8 cellular contexts compared by ENCODE assay signal in the genomic region with DNA sequence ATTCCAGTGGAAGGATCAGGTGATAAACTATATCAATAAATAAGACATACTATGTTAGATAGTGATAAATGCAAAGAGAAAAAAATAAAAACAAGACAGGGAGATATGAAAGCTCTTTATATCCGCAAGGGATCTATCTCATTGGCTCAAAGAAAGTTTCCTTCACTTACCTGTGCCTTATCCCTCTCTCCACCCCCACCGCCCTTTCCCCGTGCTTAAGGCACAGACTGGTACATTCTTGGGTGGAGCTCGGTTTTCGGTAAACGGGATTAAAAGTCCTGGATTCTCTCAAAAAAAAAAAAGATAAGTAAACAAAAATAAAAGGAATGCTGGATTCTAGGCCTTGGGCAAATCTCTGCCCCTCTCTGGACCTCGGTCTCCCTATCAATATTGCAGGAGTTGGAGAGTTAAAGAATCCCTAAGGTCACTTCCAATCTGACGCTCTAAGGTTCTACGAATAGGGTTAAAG. TPM values are rescaled to one million over a fixed set of nuclear protein-coding genes. Genes with fewer than 3 reads are reported as not detected.
DNase-seq lines count a peak whose midpoint lies in the region; ATAC-seq, FAIRE-seq and TF ChIP-seq lines count a peak whose summit lies in the region.

No MANE protein-coding gene starts in this region.

- no peak overlapping the region for H2BK5ac ChIP-seq in H1 (ENCODE audit: low read depth, low read length)

- H2BK120ac ChIP-seq in H1 (replicated peaks; ENCODE audit: low read depth, low read length) = no peak overlapping the region

- H3K4me3 Mint-ChIP-seq in CD8-positive, alpha-beta T cell = peak overlapping the region; percentile 95
- H3K4me3 Mint-ChIP-seq in osteocyte (ENCODE audit: unreplicated experiment) = peak overlapping the region; percentile 94

- no peak overlapping the region for H2AK5ac ChIP-seq in H1 (ENCODE audit: low read depth, low read length)

- no peaks in the 10 kb centered on the region for H3K27me3 ChIP-seq in CD8-positive, alpha-beta T cell (ENCODE audit: insufficient read depth, low read length)
- H3K27me3 ChIP-seq in OCI-LY1 (ENCODE audit: insufficient read depth, low read length) (no peaks in the 10 kb centered on the region), H1 (replicated peaks in 1 of 4; ENCODE audit: control insufficient read depth in 3 of 4, extremely low read depth in 1 of 4, insufficient read depth in 3 of 4, low read length in 3 of 4) (no peaks in the 10 kb centered on the region)

- no peak overlapping the region for H2BK20ac ChIP-seq in H1 (ENCODE audit: low read length)

- no peaks in the 10 kb centered on the region for H3F3A ChIP-seq in OCI-LY1 (ENCODE audit: insufficient read depth, low read length)

- H3K9me3 ChIP-seq in CD8-positive, alpha-beta T cell (ENCODE audit: low read length) = no peaks in the 10 kb centered on the region
- H3K9me3 ChIP-seq in OCI-LY1 (ENCODE audit: low read length) (no peaks in the 10 kb centered on the region), H1 (ENCODE audit: insufficient read depth in 2 of 2, low read depth in 1 of 2, low read length in 1 of 2) (no peaks in the 10 kb centered on the region)

- peaks cover 6% of the 10 kb centered on the region for H3K23me2 ChIP-seq in H1 (ENCODE audit: low read depth, low read length)

- H3K4me1 ChIP-seq in CD8-positive, alpha-beta T cell (ENCODE audit: insufficient read depth, low read length) = peaks cover 34% of the 10 kb centered on the region
- H3K4me1 ChIP-seq in OCI-LY1 (ENCODE audit: insufficient read depth, low read length, severe bottlenecking) (peaks cover 30% of the 10 kb centered on the region), H1 (replicated peaks in 1 of 4; ENCODE audit: control insufficient read depth in 3 of 4, insufficient read depth in 4 of 4, low read length in 3 of 4) (peaks cover 0 to 8% (median 5%) of the 10 kb centered on the region in 4 experiments; a peak in 4 of 7 replicates)

- H3K27me3 Mint-ChIP-seq in CD8-positive, alpha-beta T cell (ENCODE audit: low read depth) = no peaks in the 10 kb centered on the region
- H3K27me3 Mint-ChIP-seq in osteocyte (ENCODE audit: unreplicated experiment) = no peaks in the 10 kb centered on the region

- no peak for TF ChIP-seq EP300 in H1 (IDR thresholded peaks at IDR 0.05; ENCODE audit: borderline replicate concordance in 1 of 2, low read depth in 2 of 2, low read length in 2 of 2)

- 8% methylated on average over 9 of the region's 9 CpGs; no CpG with 5 or more reads in 1 of the 2 experiments for WGBS in H1 (ENCODE audit: extremely low coverage in 1 of 2, insufficient coverage in 1 of 2, insufficient read length in 1 of 2, insufficient replicate concordance in 2 of 2, low coverage in 1 of 2, low lambda C conversion rate in 2 of 2, missing lambda C conversion rate in 1 of 2), 2 experiments

- POLR2A ChIA-PET in CD8-positive, alpha-beta T cell (lab: Charles Lee) = interaction anchor here (0.5 to 2.8 kb wide), 5 partner anchors 13 to 92 kb away, joined by 3 to 13 read pairs (median 4); no protein-coding TSS in a partner anchor
- POLR2A ChIA-PET in H1 (lab: Charles Lee; ENCODE audit: partially characterized antibody) = interaction anchor here (0.6 to 1.8 kb wide), 3 partner anchors 10 to 63 kb away, joined by 3 to 6 read pairs (median 3); no protein-coding TSS in a partner anchor

- no peak overlapping the region for H3K4ac ChIP-seq in H1 (replicated peaks; ENCODE audit: insufficient read length, low read depth, low read length)

- H3K9me2 ChIP-seq in OCI-LY1 (ENCODE audit: low read depth, low read length) = no peaks in the 10 kb centered on the region

- H3K18ac ChIP-seq in H1 (ENCODE audit: extremely low read depth, low read length) = no peak overlapping the region

- H2BK12ac ChIP-seq in H1 (ENCODE audit: low read depth, low read length) = no peak overlapping the region

- peak overlapping the region; percentile 56 for H3K9ac ChIP-seq in OCI-LY1 (ENCODE audit: low read length)
- no peak overlapping the region for H3K9ac ChIP-seq in H1 (replicated peaks in 1 of 4; ENCODE audit: extremely low read depth in 1 of 4, low read depth in 3 of 4, low read length in 3 of 4)

- no peaks in the 10 kb centered on the region for H3K9me3 Mint-ChIP-seq in CD8-positive, alpha-beta T cell
- H3K9me3 Mint-ChIP-seq in osteocyte (ENCODE audit: unreplicated experiment) = no peaks in the 10 kb centered on the region

- H3K23ac ChIP-seq in H1 (ENCODE audit: insufficient read length) = no peak overlapping the region

- H3K79me2 ChIP-seq in OCI-LY1 (ENCODE audit: insufficient read depth, low read length) (peaks cover 5% of the 10 kb centered on the region; the same call in 1 of the 2 replicates), H1 (ENCODE audit: control insufficient read depth in 1 of 2, insufficient read depth in 2 of 2, low read length in 2 of 2) (peaks cover 0 to 33% of the 10 kb centered on the region in 2 experiments; a peak in 2 of 4 replicates)

- H3K36me3 ChIP-seq in CD8-positive, alpha-beta T cell (ENCODE audit: insufficient read depth, low read length) = no peaks in the 10 kb centered on the region
- H3K36me3 ChIP-seq in OCI-LY1 (ENCODE audit: insufficient read depth, low read length) = no peaks in the 10 kb centered on the region
- H3K36me3 ChIP-seq in H1 (ENCODE audit: control insufficient read depth in 2 of 4, insufficient read depth in 4 of 4, low read length in 3 of 4) = peaks cover 0 to 8% (median 1%) of the 10 kb centered on the region in 4 experiments; a peak in 4 of 8 replicates

- no peaks in the 10 kb centered on the region for H3K79me1 ChIP-seq in H1 (ENCODE audit: low read depth, low read length)

- H2BK15ac ChIP-seq in H1 (ENCODE audit: low read length) = no peak overlapping the region

- H4K20me1 ChIP-seq in OCI-LY1 (ENCODE audit: insufficient read depth, low read length) (no peaks in the 10 kb centered on the region), H1 (replicated peaks in 1 of 2; ENCODE audit: control insufficient read depth in 1 of 2, insufficient read depth in 2 of 2, low read length in 2 of 2) (peaks cover 1 to 3% of the 10 kb centered on the region in 2 experiments)

- H3K4me3 ChIP-seq in CD8-positive, alpha-beta T cell (ENCODE audit: low read depth, low read length) = peak overlapping the region; percentile 63
- H3K4me3 ChIP-seq in OCI-LY1 (ENCODE audit: low read depth, low read length, poor library complexity, severe bottlenecking) (peak overlapping the region; percentile 77), H1 (ENCODE audit: extremely low read depth in 1 of 4, insufficient read depth in 2 of 4, low read depth in 3 of 4, low read length in 4 of 4) (peak overlapping the region; percentile 66 to 90 (median 82); a peak in 7 of 8 replicates)

- no peak for TF ChIP-seq RAD21 in H1 (IDR thresholded peaks at IDR 0.05 in 1 of 2, conservative IDR thresholded peaks at IDR 0.05 in 1 of 2; ENCODE audit: low read depth in 2 of 2, low read length in 2 of 2)

- H4K5ac ChIP-seq in H1 (ENCODE audit: insufficient read length, low read depth, low read length) = no peak overlapping the region

- H3K4me2 ChIP-seq in OCI-LY1 (ENCODE audit: low read length) (peak overlapping the region; percentile 86), H1 (ENCODE audit: insufficient read depth in 1 of 2, low read depth in 2 of 2, low read length in 2 of 2) (peak overlapping the region; percentile 73 to 93)

- no peak overlapping the region for H4K91ac ChIP-seq in H1 (replicated peaks; ENCODE audit: insufficient read length, low read length)

- no peak overlapping the region for H3K56ac ChIP-seq in H1 (replicated peaks; ENCODE audit: insufficient read length, low read depth, low read length)

- H2AFZ ChIP-seq in OCI-LY1 (ENCODE audit: low read length) = no peak overlapping the region
- H2AFZ ChIP-seq in H1 (ENCODE audit: low read length) = no peak overlapping the region

- H3K27ac Mint-ChIP-seq in CD8-positive, alpha-beta T cell = peak overlapping the region; percentile 100
- H3K27ac Mint-ChIP-seq in osteocyte (ENCODE audit: unreplicated experiment) = peak overlapping the region; percentile 100

- CTCF ChIA-PET in CD8-positive, alpha-beta T cell (lab: Charles Lee) = no interaction called here
- CTCF ChIA-PET in H1 (lab: Charles Lee; ENCODE audit: partially characterized antibody) = interaction anchor here (0.5 kb wide), 1 partner anchor 252 kb away, joined by 3 read pairs; no protein-coding TSS in a partner anchor

- TF ChIP-seq CTCF in CD8-positive, alpha-beta T cell (IDR thresholded peaks at IDR 0.05) = no peak
- 0 out of 2 replicates have a peak, but pooled peaks have one; percentile 19 for TF ChIP-seq CTCF in OCI-LY1 (IDR thresholded peaks at IDR 0.05; ENCODE audit: low read length)
- TF ChIP-seq CTCF in H1 (IDR thresholded peaks at IDR 0.05; ENCODE audit: control extremely low read depth in 1 of 3, insufficient read depth in 1 of 3, low read depth in 1 of 3, low read length in 3 of 3) = no peak
- no peak for TF ChIP-seq CTCF in osteocyte (IDR thresholded peaks at IDR 0.05)

- peak overlapping the region; percentile 79 for H3K27ac ChIP-seq in CD8-positive, alpha-beta T cell (ENCODE audit: low read depth, low read length)
- H3K27ac ChIP-seq in OCI-LY1 (ENCODE audit: low read depth, low read length, poor library complexity, severe bottlenecking) (peak overlapping the region; percentile 75), H1 (ENCODE audit: low read depth, low read length) (no peak overlapping the region)

- no peak overlapping the region for H3K14ac ChIP-seq in H1 (ENCODE audit: insufficient read length)

- H3K36me3 Mint-ChIP-seq in CD8-positive, alpha-beta T cell = peaks cover 13% of the 10 kb centered on the region
- H3K36me3 Mint-ChIP-seq in osteocyte (ENCODE audit: unreplicated experiment) = peaks cover 2% of the 10 kb centered on the region

- no peak for TF ChIP-seq POLR2A in H1 (IDR thresholded peaks at IDR 0.05; ENCODE audit: control extremely low read depth in 1 of 2, low read depth in 2 of 2, low read length in 2 of 2)

- H4K8ac ChIP-seq in H1 (ENCODE audit: extremely low read depth, insufficient read depth, low read length) = no peak overlapping the region

- DNase-seq in CD8-positive, alpha-beta T cell = peak in 1 of 7 experiments; percentile 35
- DNase-seq in H1 (ENCODE audit: low read depth in 1 of 2, low spot score in 2 of 2) (no peak), osteocyte (ENCODE audit: extremely low spot score, unreplicated experiment) (no peak), NCI-H524 treated with DMSO at 0.1 percent for 48 hours (lab: John Stamatoyannopoulos, UW) (no peak), ureter (ENCODE audit: low spot score) (no peak), OCI-M2 (lab: John Stamatoyannopoulos, UW; ENCODE audit: unreplicated experiment) (no peak)

- H3K4me1 Mint-ChIP-seq in CD8-positive, alpha-beta T cell (ENCODE audit: low read depth) = peaks cover 59% of the 10 kb centered on the region
- H3K4me1 Mint-ChIP-seq in osteocyte (ENCODE audit: unreplicated experiment) = peaks cover 38% of the 10 kb centered on the region

- ATAC-seq in CD8-positive, alpha-beta T cell = no peak
- no peak for ATAC-seq in HG03039 (IDR thresholded peaks at IDR 0.05; ENCODE audit: unreplicated experiment)

- no peak for FAIRE-seq in H1 (lab: Jason Lieb, UNC)

- intact Hi-C loops in CD8-positive, alpha-beta T cell (cut with DNase I, micrococcal nuclease) = loop anchor here (1.0 to 10.0 kb wide), 12 partner anchors 51 to 1526 kb away; partner anchors contain the start of genes DDI2 (in 2 of the 2), FBXO42 (in 1 of the 2), SDHB (in 1 of the 2) and SPEN (in 1 of the 2)

RNA-seq across cellular contexts. Expression of gene DNAJC16, which starts 0.6 kb away (rescaled TPM):
- total RNA-seq in CD8-positive, alpha-beta T cell = 1 to 10 TPM; 7.9 to 8.5 TPM
- 20.6 and 23.3 TPM in 2 replicates for total RNA-seq in H1 (2021; fragmentation: NEBNext Ultra II Directional; extraction: Animal tissue kit (Norgen Biotek cat#: 25700))
- polyA plus RNA-seq in H1 (2011; rRNA removed) = 4.8 and 7.9 TPM in 2 replicates
- 6.4 TPM for polyA plus RNA-seq in H1 (2011; cell fraction: cytosol; rRNA removed)
- polyA plus RNA-seq in H1 (2011; cell fraction: nucleus; rRNA removed) = 5.9 TPM
- polyA plus RNA-seq in H1 (2012, experiment 1 of 2) = 7.6 to 9.5 TPM (median 9.1 TPM) in 4 replicates
- 1.0 TPM for polyA plus RNA-seq in H1 (2012, experiment 2 of 2)
- polyA plus RNA-seq in H1 (2013, experiment 1 of 2) = 16.0 TPM
- polyA plus RNA-seq in H1 (2013, experiment 2 of 2) = 16.2 TPM
- polyA minus RNA-seq in H1 (2011; rRNA and poly(A)+ RNA removed) = 20.6 and 43.0 TPM in 2 replicates
- polyA minus RNA-seq in H1 (2011; cell fraction: cytosol; rRNA and poly(A)+ RNA removed) = 18.4 TPM
- polyA minus RNA-seq in H1 (2011; cell fraction: nucleus; rRNA and poly(A)+ RNA removed) = 19.3 TPM
- total RNA-seq in osteocyte (20.8 and 28.8 TPM in 2 replicates), ureter (43.8 TPM)

RNA-seq across cellular contexts. Expression of gene CASP9, which starts 2.0 kb away (rescaled TPM):
- total RNA-seq in CD8-positive, alpha-beta T cell = 10 to 100 TPM; 19.4 to 19.9 TPM
- total RNA-seq in H1 (2021; fragmentation: NEBNext Ultra II Directional; extraction: Animal tissue kit (Norgen Biotek cat#: 25700)) = 14.8 and 15.2 TPM in 2 replicates
- 32.2 and 36.3 TPM in 2 replicates for polyA plus RNA-seq in H1 (2011; rRNA removed)
- polyA plus RNA-seq in H1 (2011; cell fraction: cytosol; rRNA removed) = 27.8 TPM
- 31.7 TPM for polyA plus RNA-seq in H1 (2011; cell fraction: nucleus; rRNA removed)
- 17.4 to 21.0 TPM (median 19.5 TPM) in 4 replicates for polyA plus RNA-seq in H1 (2012, experiment 1 of 2)
- 22.4 TPM for polyA plus RNA-seq in H1 (2012, experiment 2 of 2)
- 8.8 TPM for polyA plus RNA-seq in H1 (2013, experiment 1 of 2)
- polyA plus RNA-seq in H1 (2013, experiment 2 of 2) = 8.2 TPM
- 27.1 and 35.0 TPM in 2 replicates for polyA minus RNA-seq in H1 (2011; rRNA and poly(A)+ RNA removed)
- 14.0 TPM for polyA minus RNA-seq in H1 (2011; cell fraction: cytosol; rRNA and poly(A)+ RNA removed)
- 12.4 TPM for polyA minus RNA-seq in H1 (2011; cell fraction: nucleus; rRNA and poly(A)+ RNA removed)
- total RNA-seq in osteocyte (12.6 and 13.8 TPM in 2 replicates), ureter (16.8 TPM)

RNA-seq across cellular contexts. Expression of gene CELA2B, which starts 50.2 kb away (rescaled TPM):
- total RNA-seq in CD8-positive, alpha-beta T cell = not detected
- total RNA-seq in H1 (2021; fragmentation: NEBNext Ultra II Directional; extraction: Animal tissue kit (Norgen Biotek cat#: 25700)) = not detected in 2 replicates
- polyA plus RNA-seq in H1 (2011; rRNA removed) = not detected in 2 replicates
- not detected for polyA plus RNA-seq in H1 (2011; cell fraction: cytosol; rRNA removed)
- polyA plus RNA-seq in H1 (2011; cell fraction: nucleus; rRNA removed) = not detected
- not detected in 4 replicates for polyA plus RNA-seq in H1 (2012, experiment 1 of 2)
- not detected for polyA plus RNA-seq in H1 (2012, experiment 2 of 2)
- polyA plus RNA-seq in H1 (2013, experiment 1 of 2) = not detected
- not detected for polyA plus RNA-seq in H1 (2013, experiment 2 of 2)
- not detected in 2 replicates for polyA minus RNA-seq in H1 (2011; rRNA and poly(A)+ RNA removed)
- not detected for polyA minus RNA-seq in H1 (2011; cell fraction: cytosol; rRNA and poly(A)+ RNA removed)
- polyA minus RNA-seq in H1 (2011; cell fraction: nucleus; rRNA and poly(A)+ RNA removed) = not detected
- total RNA-seq in osteocyte = not detected in 2 replicates
- total RNA-seq in ureter = not detected

RNA-seq across cellular contexts. Expression of gene AGMAT, which starts 58.8 kb away (rescaled TPM):
- total RNA-seq in CD8-positive, alpha-beta T cell = 1 to 10 TPM; 2.3 to 2.4 TPM
- 5.7 and 5.8 TPM in 2 replicates for total RNA-seq in H1 (2021; fragmentation: NEBNext Ultra II Directional; extraction: Animal tissue kit (Norgen Biotek cat#: 25700))
- 3.7 and 4.5 TPM in 2 replicates for polyA plus RNA-seq in H1 (2011; rRNA removed)
- polyA plus RNA-seq in H1 (2011; cell fraction: cytosol; rRNA removed) = 4.4 TPM
- 4.6 TPM for polyA plus RNA-seq in H1 (2011; cell fraction: nucleus; rRNA removed)
- polyA plus RNA-seq in H1 (2012, experiment 1 of 2) = 4.5 to 5.1 TPM (median 4.9 TPM) in 4 replicates
- polyA plus RNA-seq in H1 (2012, experiment 2 of 2) = 5.0 TPM
- 3.1 TPM for polyA plus RNA-seq in H1 (2013, experiment 1 of 2)
- 3.3 TPM for polyA plus RNA-seq in H1 (2013, experiment 2 of 2)
- 4.4 and 4.8 TPM in 2 replicates for polyA minus RNA-seq in H1 (2011; rRNA and poly(A)+ RNA removed)
- polyA minus RNA-seq in H1 (2011; cell fraction: cytosol; rRNA and poly(A)+ RNA removed) = 4.2 TPM
- polyA minus RNA-seq in H1 (2011; cell fraction: nucleus; rRNA and poly(A)+ RNA removed) = 3.9 TPM
- total RNA-seq in osteocyte = 0.13 and 0.19 TPM in 2 replicates
- 2.0 TPM for total RNA-seq in ureter
